15 cellular contexts compared by ENCODE assay signal in the genomic region with DNA sequence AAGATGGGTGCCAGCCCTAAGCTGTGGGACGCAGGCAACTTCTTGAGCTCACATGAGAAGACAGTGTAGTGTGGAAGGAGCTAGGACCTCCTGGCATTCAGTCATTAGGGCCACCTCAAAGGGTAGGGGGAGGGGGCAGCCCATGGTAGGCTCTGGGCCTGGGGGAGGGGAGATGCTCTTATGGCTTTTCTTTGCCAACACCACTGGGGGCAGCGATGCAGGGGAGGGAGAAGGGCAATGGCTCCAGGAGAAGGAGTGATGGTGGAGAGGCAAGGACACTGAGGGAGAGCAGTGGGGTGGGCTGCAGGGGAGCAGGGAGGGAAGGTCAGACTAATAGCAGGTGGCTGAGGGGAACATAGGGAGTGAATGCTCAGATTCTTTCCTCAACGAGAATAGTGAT.
DNase-seq lines count a peak whose midpoint lies in the region; ATAC-seq and TF ChIP-seq lines count a peak whose summit lies in the region.
"Had no signal": no experiment of that assay in that cellular context is flagged by ENCODE, and none has a peak within 500 bp of the region (broad histone marks: within the 10 kb centered on the region; RNA-seq: fewer than 3 reads in every experiment).

No MANE protein-coding gene starts in this region.

- no peak overlapping the region for H3K27ac ChIP-seq in VCaP
- no peak overlapping the region for H3K27ac ChIP-seq in osteoblast (ENCODE audit: low read depth, low read length)

- peaks cover 0 to 6% of the 10 kb centered on the region in 2 donors for H3K36me3 Mint-ChIP-seq in activated T-cell treated with anti-CD3 and anti-CD28 coated beads, Interleukin-2, amount 50 U/mL, for 72 hours (ENCODE audit: insufficient read depth in 2 of 2)
- peaks cover 1% of the 10 kb centered on the region for H3K36me3 Mint-ChIP-seq in natural killer cell treated with Interleukin-12 subunit alpha and Interleukin-12 subunit beta and Interleukin-15 and Interleukin-18, amount 100 ng/mL, for 72 hours

- H3K9me3 ChIP-seq in osteoblast (ENCODE audit: low read depth, low read length): no peaks in the 10 kb centered on the region

- DNase-seq in activated CD4-positive, alpha-beta T cell treated with anti-CD3 and anti-CD28 coated beads for 48 hours: peak; percentile 19
- DNase-seq in activated CD4-positive, alpha-beta T cell treated with anti-CD3 and anti-CD28 coated beads for 1 hour: no peak
- DNase-seq in Kasumi-1 (lab: John Stamatoyannopoulos, UW) (peak; percentile 4 to 21), osteoblast (ENCODE audit: insufficient read length, low spot score, missing footprints) (peak; percentile 38), NCI-H1417 treated with DMSO at 0.1 percent for 48 hours (lab: John Stamatoyannopoulos, UW) (no peak)
- no peak for DNase-seq in activated T-cell treated with anti-CD3 and anti-CD28 coated beads, Interleukin-2, amount 50 U/mL, for 72 hours
- DNase-seq in natural killer cell treated with Interleukin-12 subunit alpha and Interleukin-12 subunit beta and Interleukin-15 and Interleukin-18, amount 100 ng/mL, for 72 hours (ENCODE audit: low spot score): no peak
- DNase-seq: caudate nucleus, islet precursor cell, midbrain, NCI-H2029, T-cell had no signal

- no peak overlapping the region for H3K4me3 ChIP-seq in osteoblast (ENCODE audit: insufficient read depth, low read length)

- ATAC-seq in activated T-cell treated with anti-CD3 and anti-CD28 coated beads, Interleukin-2, amount 50 U/mL, for 72 hours (replicated peaks in 1 of 2): no peak
- no peak for ATAC-seq in natural killer cell treated with Interleukin-12 subunit alpha and Interleukin-12 subunit beta and Interleukin-15 and Interleukin-18, amount 100 ng/mL, for 72 hours
- ATAC-seq: activated CD4-positive, CD25-positive, alpha-beta regulatory T cell treated with anti-CD3 and anti-CD28 coated beads, Interleukin-2, amount 50 U/mL, for 24 hours; T-cell had no signal

- H2AFZ ChIP-seq in osteoblast (ENCODE audit: low read length): no peak overlapping the region

- H3K36me3 ChIP-seq in osteoblast (ENCODE audit: insufficient read depth, low read length): peaks cover 27% of the 10 kb centered on the region

- H3K79me2 ChIP-seq in osteoblast (ENCODE audit: insufficient read depth, low read length): no peaks in the 10 kb centered on the region

- H3K27me3 Mint-ChIP-seq in activated T-cell treated with anti-CD3 and anti-CD28 coated beads, Interleukin-2, amount 50 U/mL, for 72 hours (ENCODE audit: low read depth): no peaks in the 10 kb centered on the region
- no peaks in the 10 kb centered on the region for H3K27me3 Mint-ChIP-seq in natural killer cell treated with Interleukin-12 subunit alpha and Interleukin-12 subunit beta and Interleukin-15 and Interleukin-18, amount 100 ng/mL, for 72 hours
- H3K27me3 Mint-ChIP-seq: activated naive CD8-positive, alpha-beta T cell; T-cell had no signal

- H4K20me1 ChIP-seq in osteoblast (ENCODE audit: insufficient read depth, low read length): no peaks in the 10 kb centered on the region

- H3K4me1 Mint-ChIP-seq in activated T-cell treated with anti-CD3 and anti-CD28 coated beads, Interleukin-2, amount 50 U/mL, for 72 hours (ENCODE audit: low read depth): no peaks in the 10 kb centered on the region
- H3K4me1 Mint-ChIP-seq in natural killer cell treated with Interleukin-12 subunit alpha and Interleukin-12 subunit beta and Interleukin-15 and Interleukin-18, amount 100 ng/mL, for 72 hours (ENCODE audit: low read depth in 2 of 2): no peaks in the 10 kb centered on the region
- H3K4me1 Mint-ChIP-seq: T-cell had no signal

- TF ChIP-seq CTCF in VCaP (conservative IDR thresholded peaks at IDR 0.05) (0 out of 2 replicates have a peak, but pooled peaks have one; percentile 8), osteoblast (IDR thresholded peaks at IDR 0.05; ENCODE audit: extremely low read depth, low read depth, low read length) (no peak)

- H3K4me3 Mint-ChIP-seq in activated T-cell treated with anti-CD3 and anti-CD28 coated beads, Interleukin-2, amount 50 U/mL, for 72 hours: no peak overlapping the region
- no peak overlapping the region for H3K4me3 Mint-ChIP-seq in natural killer cell treated with Interleukin-12 subunit alpha and Interleukin-12 subunit beta and Interleukin-15 and Interleukin-18, amount 100 ng/mL, for 72 hours
- H3K4me3 Mint-ChIP-seq: activated naive CD8-positive, alpha-beta T cell; T-cell had no signal

- no peaks in the 10 kb centered on the region for H3K9me3 Mint-ChIP-seq in activated T-cell treated with anti-CD3 and anti-CD28 coated beads, Interleukin-2, amount 50 U/mL, for 72 hours
- H3K9me3 Mint-ChIP-seq in natural killer cell treated with Interleukin-12 subunit alpha and Interleukin-12 subunit beta and Interleukin-15 and Interleukin-18, amount 100 ng/mL, for 72 hours: no peaks in the 10 kb centered on the region
- H3K9me3 Mint-ChIP-seq: T-cell had no signal

- no peaks in the 10 kb centered on the region for H3K4me1 ChIP-seq in osteoblast (ENCODE audit: insufficient read depth, low read length)

- H3K27ac Mint-ChIP-seq in activated T-cell treated with anti-CD3 and anti-CD28 coated beads, Interleukin-2, amount 50 U/mL, for 72 hours: no peak overlapping the region
- no peak overlapping the region for H3K27ac Mint-ChIP-seq in natural killer cell treated with Interleukin-12 subunit alpha and Interleukin-12 subunit beta and Interleukin-15 and Interleukin-18, amount 100 ng/mL, for 72 hours
- H3K27ac Mint-ChIP-seq: activated naive CD8-positive, alpha-beta T cell; T-cell had no signal

- H3K27me3 ChIP-seq in osteoblast (ENCODE audit: insufficient read depth, low read length): no peaks in the 10 kb centered on the region

- H3K4me2 ChIP-seq in osteoblast (ENCODE audit: insufficient read depth, low read length): no peak overlapping the region

Comparison
In these comparisons a context has a peak if more than half of its experiments do, and no peak if none do; other contexts are left out.
1. DNase-seq: peak in activated CD4-positive, alpha-beta T cell treated with anti-CD3 and anti-CD28 coated beads for 48 hours (single experiment), Kasumi-1 (2 of 2) and osteoblast (single experiment); none in activated CD4-positive, alpha-beta T cell treated with anti-CD3 and anti-CD28 coated beads for 1 hour (single experiment), activated T-cell treated with anti-CD3 and anti-CD28 coated beads, Interleukin-2, amount 50 U/mL, for 72 hours (0 of 2), natural killer cell treated with Interleukin-12 subunit alpha and Interleukin-12 subunit beta and Interleukin-15 and Interleukin-18, amount 100 ng/mL, for 72 hours (single experiment) and NCI-H1417 treated with DMSO at 0.1 percent for 48 hours (single experiment).